Comparison of ENCODE assay signal across 9 cellular contexts in the genomic region with DNA sequence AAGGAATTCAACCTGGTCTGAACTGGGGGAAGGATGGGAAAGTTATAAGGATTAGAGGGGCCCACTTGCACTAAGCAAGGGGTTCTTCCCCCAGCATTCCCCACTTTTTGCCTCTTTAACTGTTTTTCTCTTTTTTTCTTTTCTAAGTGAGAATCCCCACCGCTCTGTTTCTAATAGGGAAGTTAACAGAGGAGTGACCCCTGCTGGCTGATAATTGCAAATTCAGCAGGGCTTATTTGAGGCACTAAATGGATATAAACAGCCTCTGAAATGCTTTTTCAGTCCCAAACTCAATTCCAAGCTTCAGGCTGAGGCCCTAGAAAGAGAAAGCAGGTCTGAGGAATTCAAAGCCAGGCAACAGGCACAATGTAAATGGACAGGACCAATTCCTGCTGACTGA. TPM values are rescaled to one million over a fixed set of nuclear protein-coding genes. Genes with fewer than 3 reads are reported as not detected.
DNase-seq lines count a peak whose midpoint lies in the region; ATAC-seq and TF ChIP-seq lines count a peak whose summit lies in the region.
"Had no signal": no experiment of that assay in that cellular context is flagged by ENCODE, and none has a peak within 500 bp of the region (broad histone marks: within the 10 kb centered on the region; RNA-seq: fewer than 3 reads in every experiment).

No MANE protein-coding gene starts in this region.

- no peaks in the 10 kb centered on the region for H3K36me3 ChIP-seq in lung (ENCODE audit: control insufficient read depth in 2 of 2, insufficient read depth in 2 of 2, low read length in 2 of 2)

- no peak overlapping the region for H3K4me3 Mint-ChIP-seq in HFFc6
- no peak overlapping the region for H3K4me3 Mint-ChIP-seq in activated CD8-positive, alpha-beta T cell treated with anti-CD3 and anti-CD28 coated beads, Interleukin-2, amount 10 ng/mL, durations not matched to agents 7 days and 5 days
- H3K4me3 Mint-ChIP-seq: activated naive CD8-positive, alpha-beta T cell treated with anti-CD3 and anti-CD28 coated beads, Interleukin-2, amount 10 ng/mL, durations not matched to agents 7 days and 5 days had no signal

- no peak overlapping the region for H3K27ac ChIP-seq in lung (ENCODE audit: low read depth in 1 of 2, low read length in 1 of 2)

- H3K27me3 ChIP-seq in lung (ENCODE audit: control insufficient read depth, insufficient read depth), result no peaks in the 10 kb centered on the region

- 45 to 73% methylated on average over 1 of the region's 1 CpG for WGBS in lung, 2 donors

- ATAC-seq in activated CD8-positive, alpha-beta T cell treated with anti-CD3 and anti-CD28 coated beads, Interleukin-2, amount 10 ng/mL, durations not matched to agents 7 days and 5 days, result no peak
- ATAC-seq in lung (ENCODE audit: insufficient read depth, low FRiP score) (no peak), HG02973 (IDR thresholded peaks at IDR 0.05; ENCODE audit: unreplicated experiment) (no peak)

- H3K4me3 ChIP-seq in lung, result no peak overlapping the region

- no peaks in the 10 kb centered on the region for H3K36me3 Mint-ChIP-seq in HFFc6 (ENCODE audit: low read depth)
- peaks cover 2% of the 10 kb centered on the region for H3K36me3 Mint-ChIP-seq in activated CD8-positive, alpha-beta T cell treated with anti-CD3 and anti-CD28 coated beads, Interleukin-2, amount 10 ng/mL, durations not matched to agents 7 days and 5 days (ENCODE audit: low read depth)
- H3K36me3 Mint-ChIP-seq: activated naive CD8-positive, alpha-beta T cell treated with anti-CD3 and anti-CD28 coated beads, Interleukin-2, amount 10 ng/mL, durations not matched to agents 7 days and 5 days had no signal

- no peaks in the 10 kb centered on the region for H3K4me1 ChIP-seq in lung (ENCODE audit: control insufficient read depth in 2 of 2, insufficient read depth in 2 of 2, low read length in 2 of 2)

- peaks cover 0 to 3% of the 10 kb centered on the region in 2 donors for H3K9me3 ChIP-seq in lung (ENCODE audit: control insufficient read depth in 2 of 2, insufficient read depth in 1 of 2, low read length in 1 of 2)

- no peak overlapping the region for H3K27ac Mint-ChIP-seq in HFFc6
- no peak overlapping the region for H3K27ac Mint-ChIP-seq in activated CD8-positive, alpha-beta T cell treated with anti-CD3 and anti-CD28 coated beads, Interleukin-2, amount 10 ng/mL, durations not matched to agents 7 days and 5 days
- H3K27ac Mint-ChIP-seq: activated naive CD8-positive, alpha-beta T cell treated with anti-CD3 and anti-CD28 coated beads, Interleukin-2, amount 10 ng/mL, durations not matched to agents 7 days and 5 days had no signal

- H3K27me3 Mint-ChIP-seq in HFFc6 (ENCODE audit: insufficient read depth), result peaks cover 39% of the 10 kb centered on the region
- no peaks in the 10 kb centered on the region for H3K27me3 Mint-ChIP-seq in activated CD8-positive, alpha-beta T cell treated with anti-CD3 and anti-CD28 coated beads, Interleukin-2, amount 10 ng/mL, durations not matched to agents 7 days and 5 days (ENCODE audit: low read depth)
- H3K27me3 Mint-ChIP-seq: activated naive CD8-positive, alpha-beta T cell treated with anti-CD3 and anti-CD28 coated beads, Interleukin-2, amount 10 ng/mL, durations not matched to agents 7 days and 5 days had no signal

- TF ChIP-seq CTCF in HFFc6 (IDR thresholded peaks at IDR 0.05) (peak; percentile 87), lung (IDR thresholded peaks at IDR 0.05; ENCODE audit: control extremely low read depth, extremely low read depth) (peak; percentile 36)

- H3K4me1 Mint-ChIP-seq in HFFc6 (ENCODE audit: low read depth), result no peaks in the 10 kb centered on the region
- peaks cover 42% of the 10 kb centered on the region for H3K4me1 Mint-ChIP-seq in activated CD8-positive, alpha-beta T cell treated with anti-CD3 and anti-CD28 coated beads, Interleukin-2, amount 10 ng/mL, durations not matched to agents 7 days and 5 days (ENCODE audit: low read depth)

- no peaks in the 10 kb centered on the region for H3K9me3 Mint-ChIP-seq in HFFc6
- no peaks in the 10 kb centered on the region for H3K9me3 Mint-ChIP-seq in activated CD8-positive, alpha-beta T cell treated with anti-CD3 and anti-CD28 coated beads, Interleukin-2, amount 10 ng/mL, durations not matched to agents 7 days and 5 days (ENCODE audit: insufficient read depth)
- H3K9me3 Mint-ChIP-seq: activated naive CD8-positive, alpha-beta T cell treated with anti-CD3 and anti-CD28 coated beads, Interleukin-2, amount 10 ng/mL, durations not matched to agents 7 days and 5 days had no signal

- POLR2A ChIA-PET in activated CD8-positive, alpha-beta T cell treated with anti-CD3 and anti-CD28 coated beads, Interleukin-2, amount 10 ng/mL, durations not matched to agents 7 days and 5 days (lab: Charles Lee), result no interaction called here

- DNase-seq in EH (ENCODE audit: low read depth) (peak; percentile 47), HFFc6 (peak; percentile 4), lung (ENCODE audit: low spot score) (no peak), NCI-H345 treated with DMSO at 0.1 percent for 48 hours (lab: John Stamatoyannopoulos, UW; ENCODE audit: unreplicated experiment) (no peak)
- peak; percentile 59 for DNase-seq in activated CD8-positive, alpha-beta T cell treated with anti-CD3 and anti-CD28 coated beads, Interleukin-2, amount 10 ng/mL, durations not matched to agents 7 days and 5 days
- no peak for DNase-seq in activated effector memory CD4-positive, alpha-beta T cell treated with anti-CD3 and anti-CD28 coated beads, Interleukin-2, amount 50 U/mL, for 16 hours
- DNase-seq in activated effector memory CD4-positive, alpha-beta T cell treated with Interleukin-2 at 50 U/mL for 16 hours, result no peak
- DNase-seq: activated naive CD8-positive, alpha-beta T cell treated with anti-CD3 and anti-CD28 coated beads, Interleukin-2, amount 10 ng/mL, durations not matched to agents 7 days and 5 days had no signal

- CTCF ChIA-PET in activated CD8-positive, alpha-beta T cell treated with anti-CD3 and anti-CD28 coated beads, Interleukin-2, amount 10 ng/mL, durations not matched to agents 7 days and 5 days (lab: Charles Lee), result interaction anchor here (1.1 to 13.1 kb wide), 7 partner anchors 10 to 90 kb away, joined by 3 to 126 read pairs (median 16); no protein-coding TSS in a partner anchor

RNA-seq across cellular contexts. Expression of a gene that starts 38.2 kb away (rescaled TPM):
- total RNA-seq in HFFc6 (2021; fragmentation: NEBNext Ultra II Directional; extraction: Animal tissue kit (Norgen Biotek cat#: 25700)), result not detected
- total RNA-seq in activated CD8-positive, alpha-beta T cell treated with anti-CD3 and anti-CD28 coated beads, Interleukin-2, amount 10 ng/mL, durations not matched to agents 7 days and 5 days, result 10 to 100 TPM; 41.8 to 49.4 TPM
- 10 to 100 TPM in 1 of 2 donors, 1 to 10 TPM in 1; 6.5 to 12.2 TPM for total RNA-seq in lung
- 10 to 100 TPM in 1 of 2 donors, 1 to 10 TPM in 1; 9.6 to 10.9 TPM for polyA plus RNA-seq in lung

Comparison
In these comparisons a context has a peak if more than half of its experiments do, and no peak if none do; other contexts are left out.
1. DNase-seq: peak in EH (single experiment), HFFc6 (single experiment) and activated CD8-positive, alpha-beta T cell treated with anti-CD3 and anti-CD28 coated beads, Interleukin-2, amount 10 ng/mL, durations not matched to agents 7 days and 5 days (single experiment); none in lung (single experiment), activated effector memory CD4-positive, alpha-beta T cell treated with anti-CD3 and anti-CD28 coated beads, Interleukin-2, amount 50 U/mL, for 16 hours (single experiment), activated effector memory CD4-positive, alpha-beta T cell treated with Interleukin-2 at 50 U/mL for 16 hours (single experiment) and NCI-H345 treated with DMSO at 0.1 percent for 48 hours (single experiment).
2. RNA of a gene that starts 38.2 kb away (total RNA-seq): 41.8 to 49.4 TPM in activated CD8-positive, alpha-beta T cell treated with anti-CD3 and anti-CD28 coated beads, Interleukin-2, amount 10 ng/mL, durations not matched to agents 7 days and 5 days and 6.5 to 12.2 TPM in lung; not detected in HFFc6; every median in the first group is over 4 times any median in the second.